In the genomic region with DNA sequence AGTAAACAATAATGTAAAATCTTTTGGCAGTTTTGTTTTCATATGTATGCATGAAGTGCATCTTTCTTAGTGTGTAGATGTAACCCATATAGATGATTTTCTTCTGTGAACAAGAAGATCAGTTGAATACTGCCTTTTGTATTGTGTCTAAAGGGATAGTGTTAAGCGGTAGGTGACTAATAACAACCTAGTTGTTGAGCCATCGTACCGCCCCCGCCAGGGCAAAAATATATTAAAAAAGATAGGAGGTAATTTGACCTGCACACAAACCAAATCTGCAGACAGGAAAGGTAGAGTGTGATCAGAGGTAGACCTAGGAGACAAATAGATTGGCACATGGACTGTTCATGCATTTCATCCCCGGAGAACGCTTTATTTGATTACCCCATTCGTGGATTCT, we compare ENCODE assay signal across 17 cellular contexts. TPM values are rescaled to one million over a fixed set of nuclear protein-coding genes. Genes with fewer than 3 reads are reported as not detected.
DNase-seq lines count a peak whose midpoint lies in the region; ATAC-seq and TF ChIP-seq lines count a peak whose summit lies in the region.
"Had no signal": no experiment of that assay in that cellular context is flagged by ENCODE, and none has a peak within 500 bp of the region (broad histone marks: within the 10 kb centered on the region; RNA-seq: fewer than 3 reads in every experiment).

No MANE protein-coding gene starts in this region.

- peaks cover 1 to 41% (median 14%) of the 10 kb centered on the region in 4 donors for H3K4me1 ChIP-seq in liver (ENCODE audit: control insufficient read depth in 4 of 4, insufficient read depth in 4 of 4, low read length in 3 of 4)
- no peaks in the 10 kb centered on the region for H3K4me1 ChIP-seq in lower lobe of right lung
- H3K4me1 ChIP-seq: vagina had no signal

- H3K9me3 Mint-ChIP-seq in immature natural killer cell = peaks cover 0 to 14% (median 4%) of the 10 kb centered on the region in 6 donors
- H3K9me3 Mint-ChIP-seq: CD8-positive, alpha-beta T cell; stimulated activated naive B cell treated with anti-CD40 and anti-IgM and Interleukin-4, amounts not matched to agents 10 μg/mL and 1 μg/mL and 100 μg/mL, for 72 hours had no signal

- peak; percentile 17 for DNase-seq in RWPE1 (ENCODE audit: low spot score)
- DNase-seq in AG20443 (ENCODE audit: low spot score) = no peak
- no peak for DNase-seq in lower lobe of right lung
- no peak for DNase-seq in effector CD4-positive, alpha-beta T cell
- DNase-seq in immature natural killer cell = no peak
- DNase-seq: activated effector memory CD4-positive, alpha-beta T cell treated with Interleukin-2 at 50 U/mL for 16 hours; CD8-positive, alpha-beta T cell; dorsolateral prefrontal cortex; foreskin fibroblast; KG1; NCI-H2029; NCI-H774; stimulated activated naive B cell treated with anti-CD40 and anti-IgM and Interleukin-4, amounts not matched to agents 10 μg/mL and 1 μg/mL and 100 μg/mL, for 72 hours had no signal

- H3K4me1 Mint-ChIP-seq in immature natural killer cell = no peaks in the 10 kb centered on the region

- H3K27ac Mint-ChIP-seq in immature natural killer cell = no peak overlapping the region
- H3K27ac Mint-ChIP-seq: CD8-positive, alpha-beta T cell; stimulated activated naive B cell treated with anti-CD40 and anti-IgM and Interleukin-4, amounts not matched to agents 10 μg/mL and 1 μg/mL and 100 μg/mL, for 72 hours had no signal

- no peaks in the 10 kb centered on the region for H3K9me3 ChIP-seq in liver (ENCODE audit: control insufficient read depth in 4 of 4, low read length in 3 of 4)
- no peaks in the 10 kb centered on the region for H3K9me3 ChIP-seq in lower lobe of right lung
- H3K9me3 ChIP-seq: vagina had no signal

- intact Hi-C loops in lower lobe of right lung (cut with DNase I) = no loop called here

- peak; percentile 53 for ATAC-seq in HG02798 (IDR thresholded peaks at IDR 0.05; ENCODE audit: poor library complexity, unreplicated experiment)
- ATAC-seq in lower lobe of right lung = no peak
- ATAC-seq: CD8-positive, alpha-beta T cell; stimulated activated naive B cell treated with anti-CD40 and anti-IgM and Interleukin-4, amounts not matched to agents 10 μg/mL and 1 μg/mL and 100 μg/mL, for 72 hours had no signal

- no peaks in the 10 kb centered on the region for H3K27me3 ChIP-seq in liver (ENCODE audit: control insufficient read depth in 4 of 4, insufficient read depth in 4 of 4, low read length in 3 of 4)
- H3K27me3 ChIP-seq in lower lobe of right lung (ENCODE audit: low read depth) = peaks cover 12% of the 10 kb centered on the region
- H3K27me3 ChIP-seq: vagina had no signal

- no peak overlapping the region for H3K4me3 Mint-ChIP-seq in immature natural killer cell
- H3K4me3 Mint-ChIP-seq: CD8-positive, alpha-beta T cell; stimulated activated naive B cell treated with anti-CD40 and anti-IgM and Interleukin-4, amounts not matched to agents 10 μg/mL and 1 μg/mL and 100 μg/mL, for 72 hours had no signal

- CTCF ChIA-PET in RWPE1 (lab: Yijun Ruan, JAX) = interaction anchor here (0.5 to 0.6 kb wide), 2 partner anchors 53 to 60 kb away, joined by 3 read pairs; no protein-coding TSS in a partner anchor

- H3K36me3 ChIP-seq in liver (ENCODE audit: control insufficient read depth in 4 of 4, insufficient read depth in 3 of 4, low read depth in 1 of 4, low read length in 3 of 4) (no peaks in the 10 kb centered on the region), lower lobe of right lung (no peaks in the 10 kb centered on the region)
- H3K36me3 ChIP-seq: vagina had no signal

- peak overlapping the region in 1 of 3 donors; percentile 17 for H3K4me3 ChIP-seq in liver (ENCODE audit: low read depth in 1 of 3, low read length in 3 of 3)
- no peak overlapping the region for H3K4me3 ChIP-seq in lower lobe of right lung
- H3K4me3 ChIP-seq: dorsolateral prefrontal cortex, vagina had no signal

- 28% methylated on average over 7 of the region's 7 CpGs for WGBS in liver

- peaks cover 0 to 5% (median 3%) of the 10 kb centered on the region in 3 donors for H3K36me3 Mint-ChIP-seq in immature natural killer cell
- H3K36me3 Mint-ChIP-seq: CD8-positive, alpha-beta T cell; stimulated activated naive B cell treated with anti-CD40 and anti-IgM and Interleukin-4, amounts not matched to agents 10 μg/mL and 1 μg/mL and 100 μg/mL, for 72 hours had no signal

- TF ChIP-seq CTCF in GM12872 (IDR thresholded peaks at IDR 0.05; ENCODE audit: insufficient read depth, low read depth, low read length) (peak; percentile 25; the same call in 1 of the 3 replicates), RWPE1 (conservative IDR thresholded peaks at IDR 0.05; ENCODE audit: low read depth) (no peak), liver (IDR thresholded peaks at IDR 0.05; ENCODE audit: low read depth, low read length, missing input control) (peak; percentile 34), lower lobe of right lung (IDR thresholded peaks at IDR 0.05) (no peak)

- H3K27ac ChIP-seq in RWPE1 (no peak overlapping the region), liver (ENCODE audit: low read depth in 1 of 2, low read length in 2 of 2) (peak overlapping the region; percentile 60 to 68), lower lobe of right lung (no peak overlapping the region)
- H3K27ac ChIP-seq: dorsolateral prefrontal cortex, vagina had no signal

- POLR2A ChIA-PET in RWPE1 (lab: Yijun Ruan, JAX; ENCODE audit: low non-redundant PET) = no interaction called here

- peaks cover 1 to 11% (median 8%) of the 10 kb centered on the region in 3 donors for H3K27me3 Mint-ChIP-seq in immature natural killer cell (ENCODE audit: low read depth in 3 of 3)

- H3K9ac ChIP-seq in liver (ENCODE audit: low read depth in 1 of 2, low read length in 2 of 2) = peak overlapping the region in 1 of 2 donors; percentile 41

- peak; percentile 49 to 52 for TF ChIP-seq RAD21 in liver (IDR thresholded peaks at IDR 0.05)

TF ChIP-seq in liver, 16 proteins besides CTCF, POLR2A, EP300 and RAD21:
- TF ChIP-seq, protein P1, sequence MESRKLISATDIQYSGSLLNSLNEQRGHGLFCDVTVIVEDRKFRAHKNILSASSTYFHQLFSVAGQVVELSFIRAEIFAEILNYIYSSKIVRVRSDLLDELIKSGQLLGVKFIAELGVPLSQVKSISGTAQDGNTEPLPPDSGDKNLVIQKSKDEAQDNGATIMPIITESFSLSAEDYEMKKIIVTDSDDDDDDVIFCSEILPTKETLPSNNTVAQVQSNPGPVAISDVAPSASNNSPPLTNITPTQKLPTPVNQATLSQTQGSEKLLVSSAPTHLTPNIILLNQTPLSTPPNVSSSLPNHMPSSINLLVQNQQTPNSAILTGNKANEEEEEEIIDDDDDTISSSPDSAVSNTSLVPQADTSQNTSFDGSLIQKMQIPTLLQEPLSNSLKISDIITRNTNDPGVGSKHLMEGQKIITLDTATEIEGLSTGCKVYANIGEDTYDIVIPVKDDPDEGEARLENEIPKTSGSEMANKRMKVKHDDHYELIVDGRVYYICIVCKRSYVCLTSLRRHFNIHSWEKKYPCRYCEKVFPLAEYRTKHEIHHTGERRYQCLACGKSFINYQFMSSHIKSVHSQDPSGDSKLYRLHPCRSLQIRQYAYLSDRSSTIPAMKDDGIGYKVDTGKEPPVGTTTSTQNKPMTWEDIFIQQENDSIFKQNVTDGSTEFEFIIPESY (IDR thresholded peaks at IDR 0.05) = no peak
- TF ChIP-seq, protein P2, sequence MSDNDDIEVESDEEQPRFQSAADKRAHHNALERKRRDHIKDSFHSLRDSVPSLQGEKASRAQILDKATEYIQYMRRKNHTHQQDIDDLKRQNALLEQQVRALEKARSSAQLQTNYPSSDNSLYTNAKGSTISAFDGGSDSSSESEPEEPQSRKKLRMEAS (IDR thresholded peaks at IDR 0.05) = no peak
- TF ChIP-seq JUND (IDR thresholded peaks at IDR 0.05) (peak in 1 of 2 donors; percentile 47), TAF1 (conservative IDR thresholded peaks at IDR 0.05) (no peak), FOXA2 (IDR thresholded peaks at IDR 0.05) (no peak), HNF4A (conservative IDR thresholded peaks at IDR 0.05) (peak; percentile 7 to 29), FOXA1 (IDR thresholded peaks at IDR 0.05) (no peak), SP1 (IDR thresholded peaks at IDR 0.05) (no peak), RXRA (IDR thresholded peaks at IDR 0.05) (peak; percentile 2 to 23), GABPA (IDR thresholded peaks at IDR 0.05 in 1 of 2, conservative IDR thresholded peaks at IDR 0.05 in 1 of 2) (no peak), YY1 (IDR thresholded peaks at IDR 0.05) (no peak), HNF4G (IDR thresholded peaks at IDR 0.05) (no peak), EGR1 (IDR thresholded peaks at IDR 0.05; ENCODE audit: low read depth in 2 of 2) (peak; percentile 71 to 94), NR2F2 (IDR thresholded peaks at IDR 0.05) (no peak)
- TF ChIP-seq, protein P3, sequence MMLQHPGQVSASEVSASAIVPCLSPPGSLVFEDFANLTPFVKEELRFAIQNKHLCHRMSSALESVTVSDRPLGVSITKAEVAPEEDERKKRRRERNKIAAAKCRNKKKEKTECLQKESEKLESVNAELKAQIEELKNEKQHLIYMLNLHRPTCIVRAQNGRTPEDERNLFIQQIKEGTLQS (IDR thresholded peaks at IDR 0.05) = no peak
- TF ChIP-seq, protein P4, sequence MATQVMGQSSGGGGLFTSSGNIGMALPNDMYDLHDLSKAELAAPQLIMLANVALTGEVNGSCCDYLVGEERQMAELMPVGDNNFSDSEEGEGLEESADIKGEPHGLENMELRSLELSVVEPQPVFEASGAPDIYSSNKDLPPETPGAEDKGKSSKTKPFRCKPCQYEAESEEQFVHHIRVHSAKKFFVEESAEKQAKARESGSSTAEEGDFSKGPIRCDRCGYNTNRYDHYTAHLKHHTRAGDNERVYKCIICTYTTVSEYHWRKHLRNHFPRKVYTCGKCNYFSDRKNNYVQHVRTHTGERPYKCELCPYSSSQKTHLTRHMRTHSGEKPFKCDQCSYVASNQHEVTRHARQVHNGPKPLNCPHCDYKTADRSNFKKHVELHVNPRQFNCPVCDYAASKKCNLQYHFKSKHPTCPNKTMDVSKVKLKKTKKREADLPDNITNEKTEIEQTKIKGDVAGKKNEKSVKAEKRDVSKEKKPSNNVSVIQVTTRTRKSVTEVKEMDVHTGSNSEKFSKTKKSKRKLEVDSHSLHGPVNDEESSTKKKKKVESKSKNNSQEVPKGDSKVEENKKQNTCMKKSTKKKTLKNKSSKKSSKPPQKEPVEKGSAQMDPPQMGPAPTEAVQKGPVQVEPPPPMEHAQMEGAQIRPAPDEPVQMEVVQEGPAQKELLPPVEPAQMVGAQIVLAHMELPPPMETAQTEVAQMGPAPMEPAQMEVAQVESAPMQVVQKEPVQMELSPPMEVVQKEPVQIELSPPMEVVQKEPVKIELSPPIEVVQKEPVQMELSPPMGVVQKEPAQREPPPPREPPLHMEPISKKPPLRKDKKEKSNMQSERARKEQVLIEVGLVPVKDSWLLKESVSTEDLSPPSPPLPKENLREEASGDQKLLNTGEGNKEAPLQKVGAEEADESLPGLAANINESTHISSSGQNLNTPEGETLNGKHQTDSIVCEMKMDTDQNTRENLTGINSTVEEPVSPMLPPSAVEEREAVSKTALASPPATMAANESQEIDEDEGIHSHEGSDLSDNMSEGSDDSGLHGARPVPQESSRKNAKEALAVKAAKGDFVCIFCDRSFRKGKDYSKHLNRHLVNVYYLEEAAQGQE (IDR thresholded peaks at IDR 0.05) = no peak
TF ChIP-seq in liver: peak in this region for 4.

RNA-seq across cellular contexts. Expression of a gene that starts 3.3 kb away (rescaled TPM):
- total RNA-seq in liver (1 to 10 TPM; 2.5 to 2.6 TPM), lower lobe of right lung (not detected)
- polyA plus RNA-seq in liver (1 to 10 TPM; 1.7 to 2.4 TPM), immature natural killer cell (not detected)
- total RNA-seq: CD8-positive, alpha-beta T cell had no signal

Comparison
In these comparisons a context has a peak if more than half of its experiments do, and no peak if none do; other contexts are left out.
1. CTCF ChIP-seq: peak in GM12872 (single experiment) and liver (single experiment); none in RWPE1 (single experiment) and lower lobe of right lung (single experiment).
2. H3K27ac ChIP-seq: peak in liver (2 of 2); none in RWPE1 (single experiment) and lower lobe of right lung (single experiment).